ENCODE assay signal across 6 cellular contexts in genomic region chr20:6750438-6750837, GRCh38. TPM values are rescaled to one million over a fixed set of nuclear protein-coding genes. Genes with fewer than 3 reads are reported as not detected.
"Had no signal": no experiment of that assay in that cellular context is flagged by ENCODE, and none has a peak within 500 bp of the region (broad histone marks: within the 10 kb centered on the region; RNA-seq: fewer than 3 reads in every experiment).

No MANE protein-coding gene starts in this region.

- H3K4me3 ChIP-seq: K562 had no signal

- FAIRE-seq: HTR-8/SVneo, K562 had no signal

- ATAC-seq: K562 had no signal

- H3K27ac ChIP-seq: HL-60 had no signal

- DNase-seq: IMR-90, KBM-7 had no signal

RNA-seq across cellular contexts. Expression of gene BMP2, which starts 17.0 kb away (rescaled TPM):
- polyA plus RNA-seq: IgD-negative memory B cell had no signal
